In the genomic region with DNA sequence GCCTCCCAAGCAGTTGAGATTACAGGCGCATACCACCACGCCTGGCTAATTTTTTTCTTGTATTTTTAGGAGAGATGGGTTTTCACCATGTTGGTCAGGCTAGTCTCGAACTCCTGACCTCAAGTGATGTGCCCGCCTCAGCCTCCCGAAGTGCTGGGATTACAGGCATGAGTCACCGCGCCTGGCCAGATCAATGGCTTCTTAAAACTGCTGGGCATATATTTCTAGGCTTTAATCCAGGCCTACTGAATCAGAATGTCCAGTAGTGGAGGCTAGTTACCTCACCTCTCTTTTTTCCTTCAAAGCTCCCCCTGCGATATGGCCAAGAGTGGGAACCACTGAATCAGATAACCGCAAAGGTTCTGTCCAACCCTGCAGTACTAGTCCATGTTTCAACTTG, we compare ENCODE assay signal across 19 cellular contexts.
"Had no signal": no experiment of that assay in that cellular context is flagged by ENCODE, and none has a peak within 500 bp of the region (broad histone marks: within the 10 kb centered on the region; RNA-seq: fewer than 3 reads in every experiment).

No MANE protein-coding gene starts in this region.

- H3K27ac ChIP-seq: hepatocyte, prostate gland, upper lobe of left lung had no signal

- DNase-seq: activated CD4-positive, alpha-beta T cell treated with anti-CD3 and anti-CD28 coated beads, Interleukin-2, amount 10 ng/mL, durations not matched to agents 24 days and 14 days; activated CD8-positive, alpha-beta T cell treated with anti-CD3 and anti-CD28 coated beads, Interleukin-2, amount 10 ng/mL, durations not matched to agents 7 days and 5 days; activated gamma-delta T cell treated with Interleukin-2 at 50 U/mL for 16 hours; activated naive CD8-positive, alpha-beta T cell treated with anti-CD3 and anti-CD28 coated beads, Interleukin-2, amount 10 ng/mL, durations not matched to agents 7 days and 5 days; amygdala; foreskin melanocyte; glutamatergic neuron; left ventricle myocardium superior; mammary epithelial cell; natural killer cell; stimulated activated CD4-positive, alpha-beta T cell treated with anti-CD3 and anti-CD28 coated beads, Interleukin-4, amount 100 ng/mL, for 4 hours; stimulated activated naive CD8-positive, alpha-beta T cell treated with anti-CD3 and anti-CD28 coated beads, Interleukin-15, Interleukin-2, amounts not matched to agents 100 U/mL and 50 U/mL, for 24 hours; T-helper 1 cell; T1000; upper lobe of left lung had no signal

- H3K36me3 ChIP-seq: prostate gland had no signal

- ATAC-seq: activated CD8-positive, alpha-beta T cell treated with anti-CD3 and anti-CD28 coated beads, Interleukin-2, amount 10 ng/mL, durations not matched to agents 7 days and 5 days; left ventricle myocardium superior; natural killer cell; stimulated activated naive CD8-positive, alpha-beta T cell treated with anti-CD3 and anti-CD28 coated beads, Interleukin-15, Interleukin-2, amounts not matched to agents 100 U/mL and 50 U/mL, for 24 hours had no signal

- H3K4me1 Mint-ChIP-seq: activated naive CD8-positive, alpha-beta T cell treated with anti-CD3 and anti-CD28 coated beads, Interleukin-2, amount 10 ng/mL, durations not matched to agents 7 days and 5 days; mesothelial cell of epicardium; natural killer cell had no signal

- H3K4me3 Mint-ChIP-seq: activated CD4-positive, alpha-beta T cell treated with anti-CD3 and anti-CD28 coated beads, Interleukin-2, amount 10 ng/mL, durations not matched to agents 24 days and 14 days; activated CD8-positive, alpha-beta T cell treated with anti-CD3 and anti-CD28 coated beads, Interleukin-2, amount 10 ng/mL, durations not matched to agents 7 days and 5 days; activated naive CD8-positive, alpha-beta T cell treated with anti-CD3 and anti-CD28 coated beads, Interleukin-2, amount 10 ng/mL, durations not matched to agents 7 days and 5 days; activated T-helper 1 cell treated with anti-CD3 and anti-CD28 coated beads, Interleukin-12 subunit alpha, Interleukin-12 subunit beta, Interleukin-2, Interleukin-4 antibody, amounts not matched to agents 30 ng/mL and 10 ng/mL and 1 ng/mL, durations not matched to agents 14 hours and 24 hours and 36 hours; mesothelial cell of epicardium; natural killer cell had no signal

- H3K9me3 ChIP-seq: prostate gland, upper lobe of left lung had no signal

- H3K27me3 ChIP-seq: hepatocyte, upper lobe of left lung had no signal

- H3K9me3 Mint-ChIP-seq: activated CD4-positive, alpha-beta T cell treated with anti-CD3 and anti-CD28 coated beads, Interleukin-2, amount 10 ng/mL, durations not matched to agents 24 days and 14 days; activated naive CD8-positive, alpha-beta T cell treated with anti-CD3 and anti-CD28 coated beads, Interleukin-2, amount 10 ng/mL, durations not matched to agents 7 days and 5 days; activated T-helper 1 cell treated with anti-CD3 and anti-CD28 coated beads, Interleukin-12 subunit alpha, Interleukin-12 subunit beta, Interleukin-2, Interleukin-4 antibody, amounts not matched to agents 30 ng/mL and 10 ng/mL and 1 ng/mL, durations not matched to agents 14 hours and 24 hours and 36 hours; mesothelial cell of epicardium; natural killer cell had no signal

- H3K27me3 Mint-ChIP-seq: activated CD4-positive, alpha-beta T cell treated with anti-CD3 and anti-CD28 coated beads, Interleukin-2, amount 10 ng/mL, durations not matched to agents 24 days and 14 days; activated naive CD8-positive, alpha-beta T cell treated with anti-CD3 and anti-CD28 coated beads, Interleukin-2, amount 10 ng/mL, durations not matched to agents 7 days and 5 days had no signal

- H3K36me3 Mint-ChIP-seq: activated naive CD8-positive, alpha-beta T cell treated with anti-CD3 and anti-CD28 coated beads, Interleukin-2, amount 10 ng/mL, durations not matched to agents 7 days and 5 days; mesothelial cell of epicardium; natural killer cell had no signal

- H3K4me3 ChIP-seq: hepatocyte, prostate gland, upper lobe of left lung had no signal

- H3K27ac Mint-ChIP-seq: activated CD4-positive, alpha-beta T cell treated with anti-CD3 and anti-CD28 coated beads, Interleukin-2, amount 10 ng/mL, durations not matched to agents 24 days and 14 days; activated CD8-positive, alpha-beta T cell treated with anti-CD3 and anti-CD28 coated beads, Interleukin-2, amount 10 ng/mL, durations not matched to agents 7 days and 5 days; activated naive CD8-positive, alpha-beta T cell treated with anti-CD3 and anti-CD28 coated beads, Interleukin-2, amount 10 ng/mL, durations not matched to agents 7 days and 5 days; activated T-helper 1 cell treated with anti-CD3 and anti-CD28 coated beads, Interleukin-12 subunit alpha, Interleukin-12 subunit beta, Interleukin-2, Interleukin-4 antibody, amounts not matched to agents 30 ng/mL and 10 ng/mL and 1 ng/mL, durations not matched to agents 14 hours and 24 hours and 36 hours; mesothelial cell of epicardium; natural killer cell had no signal
